ENCODE assay signal across 8 cellular contexts in the genomic region with DNA sequence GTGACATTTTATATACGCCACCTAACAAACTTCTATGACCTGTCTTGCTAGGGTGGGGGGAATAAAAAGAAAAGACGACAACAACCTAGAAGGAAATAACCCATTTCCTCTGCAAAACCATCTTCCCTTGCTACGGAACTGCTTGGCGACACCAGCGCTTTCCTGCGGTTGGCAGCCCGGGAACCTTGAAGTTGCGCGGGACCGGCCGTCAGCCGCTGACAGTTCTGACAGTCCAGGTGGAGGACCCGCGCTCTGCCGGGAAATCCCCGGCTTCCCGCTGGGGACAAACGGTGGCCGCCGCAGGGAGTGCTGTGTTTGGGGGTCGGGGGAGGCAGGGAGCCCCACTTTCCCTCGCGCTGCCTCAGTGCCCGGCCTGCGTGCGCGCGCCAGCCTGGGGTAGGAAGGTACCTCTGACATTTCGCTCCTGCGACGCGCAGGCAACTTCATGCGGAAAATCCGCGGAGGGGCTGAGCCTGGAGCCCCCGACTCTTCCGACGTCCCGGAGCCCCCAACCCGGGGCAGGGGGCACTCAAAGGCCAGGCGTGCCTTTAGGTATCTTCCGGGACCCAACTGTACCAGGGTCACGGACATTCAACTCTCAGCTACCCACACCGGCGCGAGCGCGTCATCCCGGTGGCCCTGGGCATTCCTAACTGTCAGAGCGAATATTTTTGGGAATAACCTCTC. TPM values are rescaled to one million over a fixed set of nuclear protein-coding genes. Genes with fewer than 3 reads are reported as not detected.
DNase-seq lines count a peak whose midpoint lies in the region; ATAC-seq and TF ChIP-seq lines count a peak whose summit lies in the region.

No MANE protein-coding gene starts in this region.

- no peak for ATAC-seq in IMR-90 (ENCODE audit: low read depth)
- ATAC-seq in HG03108 (IDR thresholded peaks at IDR 0.05; ENCODE audit: unreplicated experiment): no peak

- no peaks in the 10 kb centered on the region; the same call in 1 of the 2 replicates for H4K20me1 ChIP-seq in IMR-90 (ENCODE audit: insufficient read depth, low read length)

- CTCF ChIA-PET in IMR-90 (lab: Yijun Ruan, JAX): interaction anchor here (0.5 to 3.2 kb wide), 2 partner anchors 109 to 118 kb away, joined by 3 to 9 read pairs; no protein-coding TSS in a partner anchor

- H3K4me1 ChIP-seq in IMR-90 (ENCODE audit: control insufficient read depth, insufficient read depth, low read length) (peaks cover 3% of the 10 kb centered on the region), muscle layer of duodenum (ENCODE audit: control insufficient read depth in 1 of 2, insufficient read depth in 2 of 2, low read length in 2 of 2) (peaks cover 5 to 23% of the 10 kb centered on the region in 2 donors), stomach (peaks cover 24 to 40% (median 30%) of the 10 kb centered on the region in 4 donors)

- DNase-seq in CD1c-positive myeloid dendritic cell (ENCODE audit: extremely low spot score): peak; percentile 74
- no peak for DNase-seq in IMR-90
- peak; percentile 22 to 31 for DNase-seq in activated CD4-positive, alpha-beta T cell treated with anti-CD3 and anti-CD28 coated beads, Interleukin-2, amount 50 U/mL, for 4 hours
- peak; percentile 49 for DNase-seq in effector CD8-positive, alpha-beta T cell (lab: John Stamatoyannopoulos, UW)
- DNase-seq in stomach: peak; percentile 31
- DNase-seq in cortex of kidney (lab: John Stamatoyannopoulos, UW): no peak

- H3K27ac ChIP-seq in IMR-90 (ENCODE audit: insufficient read depth, low read length) (no peak overlapping the region; the same call in 1 of the 2 replicates), muscle layer of duodenum (ENCODE audit: low read length) (peak overlapping the region; percentile 60), stomach (peak overlapping the region; percentile 67 to 87 (median 80))

- no peak for TF ChIP-seq RAD21 in IMR-90 (IDR thresholded peaks at IDR 0.05; ENCODE audit: low read length)

- H3K9me1 ChIP-seq in IMR-90 (ENCODE audit: insufficient read depth, low read length): no peaks in the 10 kb centered on the region

- no peak overlapping the region for H3K18ac ChIP-seq in IMR-90 (ENCODE audit: low read depth, low read length)

- dilution Hi-C loops in IMR-90 (cut with HindIII; ENCODE audit: low sequenced_read_pairs, unreplicated experiment): no loop called here

- H3K9me3 ChIP-seq in IMR-90 (ENCODE audit: control insufficient read depth, insufficient read depth, low read length) (no peaks in the 10 kb centered on the region), muscle layer of duodenum (ENCODE audit: control insufficient read depth in 1 of 2, low read length in 2 of 2) (no peaks in the 10 kb centered on the region), stomach (no peaks in the 10 kb centered on the region)

- H2BK20ac ChIP-seq in IMR-90 (ENCODE audit: low read depth, low read length): no peak overlapping the region

- in situ Hi-C loops in IMR-90 (cut with MboI; ENCODE audit: low sequenced_read_pairs): no loop called here

- H4K5ac ChIP-seq in IMR-90 (ENCODE audit: low read depth, low read length): no peak overlapping the region

- no peak overlapping the region for H3K56ac ChIP-seq in IMR-90 (ENCODE audit: extremely low read depth, insufficient read depth, low read length)

- no peak for TF ChIP-seq EP300 in stomach (IDR thresholded peaks at IDR 0.05)

- H3K79me1 ChIP-seq in IMR-90 (ENCODE audit: low read depth in 1 of 2, low read length in 2 of 2): no peaks in the 10 kb centered on the region

- H3K27me3 ChIP-seq in IMR-90 (ENCODE audit: control insufficient read depth, insufficient read depth, low read length) (peaks cover 22% of the 10 kb centered on the region), muscle layer of duodenum (ENCODE audit: low read depth, low read length) (peaks cover 14% of the 10 kb centered on the region), stomach (peaks cover 5 to 59% (median 19%) of the 10 kb centered on the region in 3 donors)

- intact Hi-C loops in IMR-90 (cut with micrococcal nuclease) (loop anchor here (5.0 kb wide), 1 partner anchor 92 kb away; no protein-coding TSS in a partner anchor), stomach (cut with DNase I; ENCODE audit: low total_unique reads) (no loop called here)

- H4K91ac ChIP-seq in IMR-90 (ENCODE audit: insufficient read depth, low read depth, low read length): no peak overlapping the region

- H3K36me3 ChIP-seq in IMR-90 (ENCODE audit: control insufficient read depth, insufficient read depth, low read length) (no peaks in the 10 kb centered on the region), muscle layer of duodenum (ENCODE audit: control insufficient read depth in 1 of 2, insufficient read depth in 2 of 2, low read length in 2 of 2) (no peaks in the 10 kb centered on the region), stomach (no peaks in the 10 kb centered on the region)

- H2BK5ac ChIP-seq in IMR-90 (ENCODE audit: low read depth, low read length, poor library complexity, severe bottlenecking): no peak overlapping the region

- no peak overlapping the region for H3K14ac ChIP-seq in IMR-90 (replicated peaks; ENCODE audit: low read depth, low read length)

- no peak overlapping the region; the same call in 1 of the 2 replicates for H2BK120ac ChIP-seq in IMR-90 (ENCODE audit: low read depth, low read length)

- H3K4me3 ChIP-seq in IMR-90 (ENCODE audit: insufficient read depth, low read depth, low read length): peak overlapping the region; percentile 23
- H3K4me3 ChIP-seq in muscle layer of duodenum (ENCODE audit: low read depth in 1 of 2, low read length in 2 of 2): peak overlapping the region; percentile 52 to 87
- H3K4me3 ChIP-seq in stomach: peak overlapping the region; percentile 55 to 83 (median 60)

- BruUV-seq in IMR-90 (replicated peaks; lab: Mats Ljungman, UMichigan): no TSS peak

- TF ChIP-seq CTCF in IMR-90 (conservative IDR thresholded peaks at IDR 0.05; ENCODE audit: low read depth, low read length) (no peak), stomach (IDR thresholded peaks at IDR 0.05) (no peak)

- H3K9ac ChIP-seq in IMR-90 (ENCODE audit: low read depth, low read length): peak overlapping the region; percentile 10; the same call in 1 of the 2 replicates

- H3K4ac ChIP-seq in IMR-90 (ENCODE audit: low read depth, low read length): no peak overlapping the region

- no peak overlapping the region for H2AK5ac ChIP-seq in IMR-90 (ENCODE audit: low read depth, low read length)

- POLR2A ChIA-PET in IMR-90 (lab: Charles Lee; ENCODE audit: unreplicated experiment): interaction anchor here (1.7 kb wide), 1 partner anchor 108 kb away, joined by 4 read pairs; no protein-coding TSS in a partner anchor

- H3K23ac ChIP-seq in IMR-90 (ENCODE audit: low read depth, low read length): no peak overlapping the region

- H2AK9ac ChIP-seq in IMR-90 (replicated peaks; ENCODE audit: low read depth, low read length, poor library complexity): peak overlapping the region; percentile 77

- WGBS in IMR-90 (ENCODE audit: extremely low coverage in 2 of 2, insufficient read length in 1 of 2), 2 experiments: 5% methylated on average over 8 of the region's 50 CpGs; no CpG with 5 or more reads in 1 of the 2 experiments
- WGBS in stomach, 5 donors: 1 to 3% (median 2%) methylated on average over 41 to 50 of the region's 50 CpGs

- peak overlapping the region; percentile 69 for H2AFZ ChIP-seq in IMR-90 (replicated peaks; ENCODE audit: low read length, poor library complexity)

- TF ChIP-seq POLR2A in IMR-90 (IDR thresholded peaks at IDR 0.05; ENCODE audit: low read depth, low read length): no peak
- TF ChIP-seq POLR2A in stomach (IDR thresholded peaks at IDR 0.05): no peak

- no peak overlapping the region for H4K8ac ChIP-seq in IMR-90 (ENCODE audit: low read depth in 2 of 2, low read length in 2 of 2)

- no peak overlapping the region for H2BK15ac ChIP-seq in IMR-90 (ENCODE audit: low read depth, low read length)

- H3K4me2 ChIP-seq in IMR-90 (ENCODE audit: low read depth, low read length): peak overlapping the region; percentile 51

TF ChIP-seq in IMR-90, 13 proteins besides CTCF, POLR2A, EP300 and RAD21 (continues in another document):
- TF ChIP-seq RCOR1 (IDR thresholded peaks at IDR 0.05; ENCODE audit: insufficient replicate concordance, low read length) (no peak), CHD1 (IDR thresholded peaks at IDR 0.05; ENCODE audit: low read depth, low read length) (no peak), MAZ (IDR thresholded peaks at IDR 0.05; ENCODE audit: borderline replicate concordance, low read depth, low read length) (no peak)
- TF ChIP-seq, protein P1, sequence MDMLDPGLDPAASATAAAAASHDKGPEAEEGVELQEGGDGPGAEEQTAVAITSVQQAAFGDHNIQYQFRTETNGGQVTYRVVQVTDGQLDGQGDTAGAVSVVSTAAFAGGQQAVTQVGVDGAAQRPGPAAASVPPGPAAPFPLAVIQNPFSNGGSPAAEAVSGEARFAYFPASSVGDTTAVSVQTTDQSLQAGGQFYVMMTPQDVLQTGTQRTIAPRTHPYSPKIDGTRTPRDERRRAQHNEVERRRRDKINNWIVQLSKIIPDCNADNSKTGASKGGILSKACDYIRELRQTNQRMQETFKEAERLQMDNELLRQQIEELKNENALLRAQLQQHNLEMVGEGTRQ (IDR thresholded peaks at IDR 0.05; ENCODE audit: low read depth, low read length): no peak

RNA-seq across cellular contexts. Expression of a gene that starts 0.5 kb away (rescaled TPM):
- total RNA-seq in IMR-90 (2012; rRNA removed): 0.54 and 0.83 TPM in 2 replicates
- polyA plus RNA-seq in IMR-90 (2012; rRNA removed): 0.22 and 0.29 TPM in 2 replicates
- polyA plus RNA-seq in IMR-90 (2012; cell fraction: cytosol; rRNA removed): 0.07 and 0.28 TPM in 2 replicates
- 0.20 and 0.49 TPM in 2 replicates for polyA plus RNA-seq in IMR-90 (2012; cell fraction: nucleus; rRNA removed; ENCODE audit: low replicate concordance)
- under 1 TPM in 1 of 5 donors, not detected in 4; 0.92 TPM for total RNA-seq in stomach
- under 1 TPM in 2 of 3 donors, not detected in 1; 0.37 to 0.80 TPM for polyA plus RNA-seq in stomach

RNA-seq across cellular contexts. Expression of a gene that starts 0.9 kb away (rescaled TPM):
- 2.9 and 3.1 TPM in 2 replicates for total RNA-seq in IMR-90 (2012; rRNA removed)
- 2.5 and 3.0 TPM in 2 replicates for polyA plus RNA-seq in IMR-90 (2012; rRNA removed)
- 1.3 and 2.4 TPM in 2 replicates for polyA plus RNA-seq in IMR-90 (2012; cell fraction: cytosol; rRNA removed)
- polyA plus RNA-seq in IMR-90 (2012; cell fraction: nucleus; rRNA removed; ENCODE audit: low replicate concordance): 2.8 and 3.6 TPM in 2 replicates
- total RNA-seq in stomach: 10 to 100 TPM in 2 of 5 donors, 1 to 10 TPM in 2, under 1 TPM in 1; 0.45 to 74.7 (median 7.5) TPM
- 1 to 10 TPM in 2 of 3 donors, under 1 TPM in 1; 0.56 to 1.7 (median 1.1) TPM for polyA plus RNA-seq in stomach

RNA-seq across cellular contexts. Expression of a gene that starts 42.6 kb away (rescaled TPM):
- total RNA-seq in IMR-90 (2012; rRNA removed): 90.2 and 100.0 TPM in 2 replicates
- 64.6 and 65.4 TPM in 2 replicates for polyA plus RNA-seq in IMR-90 (2012; rRNA removed)
- 27.6 and 52.7 TPM in 2 replicates for polyA plus RNA-seq in IMR-90 (2012; cell fraction: cytosol; rRNA removed)
- 24.3 and 90.0 TPM in 2 replicates for polyA plus RNA-seq in IMR-90 (2012; cell fraction: nucleus; rRNA removed; ENCODE audit: low replicate concordance)
- 10 to 100 TPM in 4 of 5 donors, 1 to 10 TPM in 1; 1.2 to 73.2 (median 30.7) TPM for total RNA-seq in stomach
- polyA plus RNA-seq in stomach: 10 to 100 TPM; 46.3 to 61.7 (median 47.7) TPM

Comparison
In these comparisons a context has a peak if more than half of its experiments do, and no peak if none do; other contexts are left out.
1. DNase-seq: peak in CD1c-positive myeloid dendritic cell (single experiment), activated CD4-positive, alpha-beta T cell treated with anti-CD3 and anti-CD28 coated beads, Interleukin-2, amount 50 U/mL, for 4 hours (2 of 2), effector CD8-positive, alpha-beta T cell (single experiment) and stomach (single experiment); none in IMR-90 (single experiment) and cortex of kidney (single experiment).
2. Peak in every context shown above with its lines, with median percentiles within 50 percentile points of each other: H3K4me3 ChIP-seq.